In genomic region chr11:62725686-62726085, GRCh38 we compare ENCODE assay signal across 8 cellular contexts. TPM values are rescaled to one million over a fixed set of nuclear protein-coding genes. Genes with fewer than 3 reads are reported as not detected.
DNase-seq lines count a peak whose midpoint lies in the region; ATAC-seq and TF ChIP-seq lines count a peak whose summit lies in the region.

No MANE protein-coding gene starts in this region.

- TF ChIP-seq CTCF in left lung (IDR thresholded peaks at IDR 0.05) (no peak), thyroid gland (IDR thresholded peaks at IDR 0.05) (no peak)

- peaks cover 28% of the 10 kb centered on the region for H3K4me1 ChIP-seq in adipocyte (ENCODE audit: control insufficient read depth, insufficient read depth, low read length)
- H3K4me1 ChIP-seq in left lung, result peaks cover 28 to 46% of the 10 kb centered on the region in 2 donors
- peaks cover 20 to 31% of the 10 kb centered on the region in 2 donors for H3K4me1 ChIP-seq in thyroid gland

- peak overlapping the region; percentile 94 to 98 for H3K27ac ChIP-seq in left lung
- peak overlapping the region in 2 of 3 donors; percentile 78 to 95 for H3K27ac ChIP-seq in thyroid gland

- intact Hi-C loops in left lung (cut with DNase I) (no loop called here), thyroid gland (cut with DNase I) (no loop called here), sciatic nerve (cut with DNase I) (no loop called here)

- no peak for DNase-seq in activated T-cell treated with anti-CD3 and anti-CD28 coated beads, Interleukin-2, amount 50 U/mL, for 24 hours
- DNase-seq in activated T-cell treated with anti-CD3 and anti-CD28 coated beads, Interleukin-2, amount 50 U/mL, for 1 hour, result no peak
- DNase-seq in adipocyte (ENCODE audit: low read depth) (peak; percentile 28), left lung (no peak), thyroid gland (no peak), sciatic nerve (ENCODE audit: low spot score) (no peak), amniotic stem cell (lab: John Stamatoyannopoulos, UW) (no peak)

- TF ChIP-seq POLR2A in thyroid gland (IDR thresholded peaks at IDR 0.05), result no peak

- H3K9ac ChIP-seq in adipocyte (ENCODE audit: low read length), result peak overlapping the region; percentile 99

- peaks cover 52% of the 10 kb centered on the region for H3K4me1 Mint-ChIP-seq in activated T-cell treated with anti-CD3 and anti-CD28 coated beads, Interleukin-2, amount 50 U/mL, for 24 hours (ENCODE audit: low read depth)

- H3K4me3 ChIP-seq in adipocyte (ENCODE audit: low read length) (peak overlapping the region; percentile 95), left lung (peak overlapping the region; percentile 95 to 96), thyroid gland (replicated peaks in 1 of 3) (peak overlapping the region; percentile 60 to 96 (median 78))

- H3K36me3 Mint-ChIP-seq in activated T-cell treated with anti-CD3 and anti-CD28 coated beads, Interleukin-2, amount 50 U/mL, for 24 hours (ENCODE audit: low read depth), result peaks cover 80% of the 10 kb centered on the region

- H3K36me3 ChIP-seq in adipocyte (ENCODE audit: control insufficient read depth, insufficient read depth, low read length, severe bottlenecking), result peaks cover 35% of the 10 kb centered on the region
- peaks cover 17 to 35% of the 10 kb centered on the region in 2 donors for H3K36me3 ChIP-seq in left lung
- peaks cover 29 to 32% of the 10 kb centered on the region in 2 donors for H3K36me3 ChIP-seq in thyroid gland

- WGBS in thyroid gland, 2 donors, result 1 to 2% methylated on average over 8 of the region's 8 CpGs

- H3K27me3 ChIP-seq in adipocyte (replicated peaks; ENCODE audit: control insufficient read depth, insufficient read depth, low read length) (no peaks in the 10 kb centered on the region), left lung (no peaks in the 10 kb centered on the region), thyroid gland (no peaks in the 10 kb centered on the region)

- H3K27me3 Mint-ChIP-seq in activated T-cell treated with anti-CD3 and anti-CD28 coated beads, Interleukin-2, amount 50 U/mL, for 24 hours, result no peaks in the 10 kb centered on the region

- H3K4me3 Mint-ChIP-seq in activated T-cell treated with anti-CD3 and anti-CD28 coated beads, Interleukin-2, amount 50 U/mL, for 24 hours, result peak overlapping the region; percentile 98

- H3K9me3 ChIP-seq in adipocyte (ENCODE audit: control insufficient read depth, low read length) (no peaks in the 10 kb centered on the region), left lung (no peaks in the 10 kb centered on the region), thyroid gland (no peaks in the 10 kb centered on the region)

- ATAC-seq in left lung, result no peak
- no peak for ATAC-seq in HG03521 (IDR thresholded peaks at IDR 0.05; ENCODE audit: unreplicated experiment)
- no peak for ATAC-seq in sciatic nerve

- H3K9me3 Mint-ChIP-seq in activated T-cell treated with anti-CD3 and anti-CD28 coated beads, Interleukin-2, amount 50 U/mL, for 24 hours, result no peaks in the 10 kb centered on the region

- peak overlapping the region; percentile 100 for H3K27ac Mint-ChIP-seq in activated T-cell treated with anti-CD3 and anti-CD28 coated beads, Interleukin-2, amount 50 U/mL, for 24 hours

RNA-seq across cellular contexts. Expression of gene HNRNPUL2, which starts 1.6 kb away (rescaled TPM):
- 10 to 100 TPM; 31.8 to 43.2 TPM for total RNA-seq in left lung
- 10 to 100 TPM; 16.4 to 30.8 (median 21.5) TPM for total RNA-seq in thyroid gland
- total RNA-seq in sciatic nerve, result 51.2 TPM

RNA-seq across cellular contexts. Expression of gene TTC9C, which starts 2.6 kb away (rescaled TPM):
- total RNA-seq in left lung, result 10 to 100 TPM; 32.2 to 33.0 TPM
- 10 to 100 TPM; 21.3 to 29.3 (median 25.4) TPM for total RNA-seq in thyroid gland
- total RNA-seq in sciatic nerve, result 30.9 TPM

RNA-seq across cellular contexts. Expression of gene GNG3, which starts 18.2 kb away (rescaled TPM):
- total RNA-seq in left lung (under 1 TPM in 1 of 2 donors, not detected in 1; 0.42 TPM), thyroid gland (not detected), sciatic nerve (1.4 TPM)

RNA-seq across cellular contexts. Expression of gene BSCL2, which starts 18.5 kb away (rescaled TPM):
- 100 to 1,000 TPM in 1 of 2 donors, 10 to 100 TPM in 1; 77.8 to 109 TPM for total RNA-seq in left lung
- total RNA-seq in thyroid gland, result 100 to 1,000 TPM in 2 of 4 donors, 10 to 100 TPM in 2; 54.9 to 153 (median 89.4) TPM
- total RNA-seq in sciatic nerve, result 44.5 TPM

RNA-seq across cellular contexts. Expression of gene ZBTB3, which starts 28.3 kb away (rescaled TPM):
- 10 to 100 TPM; 11.2 TPM for total RNA-seq in left lung
- 10 to 100 TPM; 10.1 to 17.1 (median 14.8) TPM for total RNA-seq in thyroid gland
- 9.8 TPM for total RNA-seq in sciatic nerve
